ENCODE assay signal across 8 cellular contexts in the genomic region with DNA sequence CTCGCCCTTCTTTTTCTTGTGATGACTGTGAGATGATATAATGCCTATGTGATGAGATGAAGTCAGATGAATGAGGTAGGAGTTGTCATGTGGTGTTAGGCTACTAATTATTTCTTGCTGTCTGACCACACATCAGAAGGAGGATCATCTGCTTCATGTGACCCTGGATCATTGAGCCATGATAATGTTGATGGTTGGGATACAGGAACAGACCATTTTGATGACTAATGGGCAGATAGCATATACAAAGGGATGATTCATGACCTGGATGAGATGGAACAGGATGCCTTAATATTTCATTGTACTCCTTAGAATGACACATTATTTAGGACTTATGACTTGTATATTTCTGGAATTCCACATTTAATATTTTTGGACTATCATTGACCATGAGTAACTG.
DNase-seq lines count a peak whose midpoint lies in the region; ATAC-seq, FAIRE-seq and TF ChIP-seq lines count a peak whose summit lies in the region.
"Not testable (repeated sequence)": the region's sequence is repeated elsewhere in the genome, so short reads cannot be mapped to it uniquely, and the experiment has no call there.

No MANE protein-coding gene starts in this region.

- ATAC-seq in Panc1 = not testable (repeated sequence)

- not testable (repeated sequence) for BruUV-seq in Panc1 (replicated peaks; lab: Mats Ljungman, UMichigan)

- not testable (repeated sequence) for H3K9ac ChIP-seq in adipocyte (ENCODE audit: low read length)

- peak; percentile 1 for DNase-seq in AG08396 (ENCODE audit: low spot score)
- DNase-seq in GM04504 (ENCODE audit: low read depth) = peak; percentile 29
- DNase-seq in HS-5 (ENCODE audit: low read depth) = peak; percentile 92
- DNase-seq in Panc1 (ENCODE audit: low read depth, low spot score) = peak; percentile 0
- DNase-seq in adipocyte (ENCODE audit: low read depth) = peak; percentile 0
- DNase-seq in epithelial cell of prostate (ENCODE audit: low read depth, low spot score) = peak; percentile 5
- DNase-seq in kidney glomerular epithelial cell (lab: John Stamatoyannopoulos, UW) = peak; percentile 86
- peak; percentile 54 for DNase-seq in urothelium cell line (ENCODE audit: low spot score)

- intact Hi-C loops in Panc1 (cut with micrococcal nuclease; ENCODE audit: unreplicated experiment) = not testable (repeated sequence)

- in situ Hi-C loops in Panc1 (cut with HindIII; ENCODE audit: low pct_unique_long_range_greater_than_20kb, low sequenced_read_pairs) = not testable (repeated sequence)

- H3K4me3 ChIP-seq in Panc1 (ENCODE audit: low read depth in 2 of 2, low read length in 2 of 2); adipocyte (ENCODE audit: low read length): not testable (repeated sequence)

- H3K9me3 ChIP-seq in Panc1 (ENCODE audit: control insufficient read depth, insufficient read depth, low read depth, low read length); adipocyte (ENCODE audit: control insufficient read depth, low read length): not testable (repeated sequence)

- H3K27ac ChIP-seq in Panc1 (ENCODE audit: low read length); epithelial cell of prostate: not testable (repeated sequence)

- FAIRE-seq in urothelium cell line (lab: Jason Lieb, UNC) = peak; percentile 100

- POLR2A ChIA-PET in Panc1 (lab: Charles Lee) = not testable (repeated sequence)

- CTCF ChIA-PET in Panc1 (lab: Charles Lee) = not testable (repeated sequence)

- H3K36me3 ChIP-seq in Panc1 (ENCODE audit: control insufficient read depth, insufficient read depth, low read length); adipocyte (ENCODE audit: control insufficient read depth, insufficient read depth, low read length, severe bottlenecking): not testable (repeated sequence)

- H3K27me3 ChIP-seq in Panc1 (ENCODE audit: control insufficient read depth, insufficient read depth, low read length); adipocyte (replicated peaks; ENCODE audit: control insufficient read depth, insufficient read depth, low read length): not testable (repeated sequence)

- not testable (repeated sequence) for TF ChIP-seq CTCF in Panc1 (IDR thresholded peaks at IDR 0.05)

- H3K4me1 ChIP-seq in Panc1 (ENCODE audit: control insufficient read depth, insufficient read depth, low read length); adipocyte (ENCODE audit: control insufficient read depth, insufficient read depth, low read length): not testable (repeated sequence)

Comparison
In these comparisons a context has a peak if more than half of its experiments do, and no peak if none do; other contexts are left out.
1. DNase-seq: peak in every context shown above with its lines; median percentile 92 in HS-5; 86 in kidney glomerular epithelial cell; 54 in urothelium cell line; 29 in GM04504; 5 in epithelial cell of prostate; 1 in AG08396; 0 in Panc1; 0 in adipocyte.